9 cellular contexts compared by ENCODE assay signal in genomic region chr20:50729925-50730764, GRCh38. TPM values are rescaled to one million over a fixed set of nuclear protein-coding genes. Genes with fewer than 3 reads are reported as not detected.
DNase-seq lines count a peak whose midpoint lies in the region; ATAC-seq, FAIRE-seq and TF ChIP-seq lines count a peak whose summit lies in the region.
"Had no signal": no experiment of that assay in that cellular context is flagged by ENCODE, and none has a peak within 500 bp of the region (broad histone marks: within the 10 kb centered on the region; RNA-seq: fewer than 3 reads in every experiment).

No MANE protein-coding gene starts in this region.

- peak; percentile 1; the same call in 2 of the 3 replicates for ATAC-seq in K562
- no peak for ATAC-seq in HG03108 (IDR thresholded peaks at IDR 0.05; ENCODE audit: unreplicated experiment)
- no peak for ATAC-seq in GM18867 (IDR thresholded peaks at IDR 0.05; ENCODE audit: unreplicated experiment)

- peaks cover 7 to 15% (median 9%) of the 10 kb centered on the region in 3 donors for H3K4me1 Mint-ChIP-seq in IgD-negative memory B cell

- no peaks in the 10 kb centered on the region for H4K20me1 ChIP-seq in K562 (replicated peaks; ENCODE audit: control insufficient read depth, insufficient read depth, low read length)

- peak overlapping the region; percentile 86 for H2AFZ ChIP-seq in K562 (ENCODE audit: low read depth, low read length)

- H3K4me3 Mint-ChIP-seq in IgD-negative memory B cell = peak overlapping the region; percentile 79 to 95 (median 91)

- intact Hi-C loops in K562 (cut with micrococcal nuclease) = loop anchor here (5.0 kb wide), 1 partner anchor 38 kb away; the partner anchor contains the start of gene RIPOR3

- H3K9me3 ChIP-seq in K562 (replicated peaks; ENCODE audit: control insufficient read depth, insufficient read depth, low read depth, low read length) (no peaks in the 10 kb centered on the region), suprapubic skin (no peaks in the 10 kb centered on the region)

- no peak for TF ChIP-seq RAD21 in K562 (CRISPR knock-in tag; conservative IDR thresholded peaks at IDR 0.05 in 1 of 2, IDR thresholded peaks at IDR 0.05 in 1 of 2)

- CTCF ChIA-PET in K562 (lab: Yijun Ruan, JAX; ENCODE audit: low intra/inter-chr PET ratio) = no interaction called here

- peak in 2 of 4 experiments; percentile 25 to 47 for DNase-seq in K562 (ENCODE audit: extremely low read depth in 1 of 4, low spot score in 3 of 4)
- DNase-seq in suprapubic skin (ENCODE audit: low spot score in 2 of 2) = no peak
- no peak for DNase-seq in GM20000 (ENCODE audit: low spot score)

- in situ Hi-C loops in K562 (cut with MboI) = loop anchor here (10.0 kb wide), 1 partner anchor 245 kb away; no protein-coding TSS in a partner anchor

- H3K27me3 Mint-ChIP-seq in IgD-negative memory B cell = no peaks in the 10 kb centered on the region

- peak overlapping the region; percentile 76 to 86 (median 81) for H3K27ac Mint-ChIP-seq in IgD-negative memory B cell

- POLR2A ChIA-PET in K562 (lab: Yijun Ruan, JAX) = interaction anchor here (0.6 to 4.2 kb wide), 4 partner anchors 12 to 205 kb away, joined by 3 to 21 read pairs (median 5); no protein-coding TSS in a partner anchor

- peak overlapping the region; percentile 89 for H3K4me3 ChIP-seq in K562
- peak overlapping the region; percentile 94 for H3K4me3 ChIP-seq in suprapubic skin

- H3K9me1 ChIP-seq in K562 (ENCODE audit: control insufficient read depth, insufficient read depth, low read length) = no peaks in the 10 kb centered on the region

- TF ChIP-seq CTCF in C4-2B (conservative IDR thresholded peaks at IDR 0.05) (no peak), K562 (IDR thresholded peaks at IDR 0.05 in 2 of 3, conservative IDR thresholded peaks at IDR 0.05 in 1 of 3; ENCODE audit: insufficient read depth in 2 of 3, low read depth in 1 of 3, low read length in 3 of 3) (no peak), suprapubic skin (IDR thresholded peaks at IDR 0.05) (no peak), GM20000 (IDR thresholded peaks at IDR 0.05; ENCODE audit: extremely low read depth, missing control alignments) (no peak)

- H3K27me3 ChIP-seq in K562 (ENCODE audit: control insufficient read depth in 2 of 2, insufficient read depth in 2 of 2, low read length in 2 of 2) (no peaks in the 10 kb centered on the region), layer of hippocampus (ENCODE audit: control insufficient read depth, insufficient read depth, low read length) (no peaks in the 10 kb centered on the region), suprapubic skin (no peaks in the 10 kb centered on the region)

- H3K9ac ChIP-seq in K562 (ENCODE audit: insufficient read depth in 1 of 2, low read depth in 2 of 2, low read length in 2 of 2) = peak overlapping the region; percentile 50 to 69

- H3K4me2 ChIP-seq in K562 (ENCODE audit: insufficient read depth, low read length) = peak overlapping the region; percentile 76

- 30% methylated on average over 19 of the region's 21 CpGs for WGBS in K562 (ENCODE audit: insufficient coverage, low coverage, missing lambda C conversion rate)
- 32% methylated on average over 21 of the region's 21 CpGs for WGBS in suprapubic skin

- TSS peak; percentile 95 for BruUV-seq in K562 (replicated peaks; lab: Mats Ljungman, UMichigan)

- TF ChIP-seq EP300 in K562 (IDR thresholded peaks at IDR 0.05; ENCODE audit: low read length) = no peak
- TF ChIP-seq EP300 in suprapubic skin (IDR thresholded peaks at IDR 0.05) = no peak

- H3K4me1 ChIP-seq in K562 (replicated peaks in 1 of 2; ENCODE audit: control insufficient read depth in 2 of 2, insufficient read depth in 2 of 2, low read length in 2 of 2) (peaks cover 35 to 48% of the 10 kb centered on the region in 2 experiments), suprapubic skin (peaks cover 40% of the 10 kb centered on the region)

- no peaks in the 10 kb centered on the region for H3K9me3 Mint-ChIP-seq in IgD-negative memory B cell

- TF ChIP-seq POLR2A in K562 (conservative IDR thresholded peaks at IDR 0.05) = no peak
- no peak for TF ChIP-seq POLR2A in suprapubic skin (IDR thresholded peaks at IDR 0.05)

- H3K79me2 ChIP-seq in K562 (ENCODE audit: control insufficient read depth, insufficient read depth, low read length) = peaks cover 39% of the 10 kb centered on the region

- H3K27ac ChIP-seq in C4-2B = peak overlapping the region; percentile 77
- peak overlapping the region; percentile 64 for H3K27ac ChIP-seq in K562 (ENCODE audit: extremely low read depth, low read depth, low read length)
- H3K27ac ChIP-seq in layer of hippocampus (ENCODE audit: low read depth, low read length) = peak overlapping the region; percentile 49
- peak overlapping the region; percentile 76 for H3K27ac ChIP-seq in suprapubic skin

- H3K36me3 Mint-ChIP-seq in IgD-negative memory B cell = peaks cover 2% of the 10 kb centered on the region

- peaks cover 8% of the 10 kb centered on the region; the same call in 1 of the 3 replicates for H3K36me3 ChIP-seq in K562 (ENCODE audit: control insufficient read depth, insufficient read depth, low read length)
- no peaks in the 10 kb centered on the region for H3K36me3 ChIP-seq in suprapubic skin

- FAIRE-seq in K562 (lab: Jason Lieb, UNC) = no peak

TF ChIP-seq in K562, 482 proteins besides CTCF, POLR2A, EP300 and RAD21 (continues in another document):
- no peak for TF ChIP-seq IRF9 (tag; IDR thresholded peaks at IDR 0.05)
- no peak for TF ChIP-seq ZNF224 (CRISPR knock-in tag; IDR thresholded peaks at IDR 0.05)
- no peak for TF ChIP-seq SAP30 (IDR thresholded peaks at IDR 0.05; ENCODE audit: borderline replicate concordance, insufficient read depth, low read depth, low read length, poor library complexity, severe bottlenecking)
- TF ChIP-seq ZNF408 (CRISPR knock-in tag; IDR thresholded peaks at IDR 0.05; ENCODE audit: low read depth) = no peak
- no peak for TF ChIP-seq NEUROD1 (IDR thresholded peaks at IDR 0.05; ENCODE audit: borderline replicate concordance, low read depth, low read length, partially characterized antibody)
- 0 out of 2 replicates have a peak, but pooled peaks have one; percentile 51 for TF ChIP-seq ZFX (CRISPR knock-in tag; IDR thresholded peaks at IDR 0.05)
- TF ChIP-seq FOSL1 (tag; conservative IDR thresholded peaks at IDR 0.05) = no peak

RNA-seq across cellular contexts. Expression of gene PARD6B, which starts 1.2 kb away (rescaled TPM):
- polyA plus RNA-seq in IgD-negative memory B cell = 0.70 TPM
- 9.8 and 24.9 TPM in 2 replicates for total RNA-seq in K562 (2011; cell fraction: chromatin; rRNA removed; ENCODE audit: low replicate concordance)
- 5.3 and 6.2 TPM in 2 replicates for total RNA-seq in K562 (2011; cell fraction: nucleolus; rRNA removed)
- 12.7 and 15.3 TPM in 2 replicates for total RNA-seq in K562 (2011; cell fraction: nucleoplasm; rRNA removed)
- total RNA-seq in K562 (2014; rRNA removed) = 5.5 and 5.9 TPM in 2 replicates
- total RNA-seq in K562 (2014; rRNA removed; fragmentation: Illumina TruSeq; extraction: Trizol) = 10.4 and 12.7 TPM in 2 replicates
- 9.0 and 9.8 TPM in 2 replicates for total RNA-seq in K562 (2015; rRNA removed; fragmentation: Illumina TruSeq; extraction: Trizol)
- total RNA-seq in K562 (2021) = 12.0 and 12.3 TPM in 2 replicates
- polyA plus RNA-seq in K562 (2011; rRNA removed) = 4.5 and 5.3 TPM in 2 replicates
- 1.5 and 2.7 TPM in 2 replicates for polyA plus RNA-seq in K562 (2011; cell fraction: cytosol; rRNA removed)
- polyA plus RNA-seq in K562 (2011; cell fraction: nucleus; rRNA removed) = 1.9 and 2.6 TPM in 2 replicates
- polyA plus RNA-seq in K562 (2012) = 0.96 and 1.2 TPM in 2 replicates
- polyA plus RNA-seq in K562 (2014; fragmentation: Illumina TruSeq; extraction: Trizol) = 1.7 and 2.5 TPM in 2 replicates
- 1 to 10 TPM; 2.7 to 7.4 TPM for polyA plus RNA-seq in K562 (2014; fragmentation: Nextera tagmentation; extraction: Ambion mirVana)
- polyA plus RNA-seq in K562 (2014; rRNA removed) = 2.5 and 2.6 TPM in 2 replicates
- polyA minus RNA-seq in K562 (2011; rRNA and poly(A)+ RNA removed) = 10.1 and 10.3 TPM in 2 replicates
- 5.6 and 5.7 TPM in 2 replicates for polyA minus RNA-seq in K562 (2011; cell fraction: cytosol; rRNA and poly(A)+ RNA removed)
- 2.2 and 3.1 TPM in 2 replicates for polyA minus RNA-seq in K562 (2011; cell fraction: nucleus; rRNA and poly(A)+ RNA removed)
- 10 to 100 TPM in 1 of 4 donors, 1 to 10 TPM in 3; 7.6 to 10.3 (median 8.4) TPM for total RNA-seq in suprapubic skin

RNA-seq across cellular contexts. Expression of gene RIPOR3, which starts 38.8 kb away (rescaled TPM):
- polyA plus RNA-seq in IgD-negative memory B cell (3.3 TPM), K562 (2011; rRNA removed) (48.8 and 65.1 TPM in 2 replicates), K562 (2014; fragmentation: Illumina TruSeq; extraction: Trizol) (21.4 and 23.4 TPM in 2 replicates), K562 (2014; fragmentation: Nextera tagmentation; extraction: Ambion mirVana) (1 to 10 TPM; 3.3 to 3.8 TPM), K562 (2014; rRNA removed) (62.7 and 66.4 TPM in 2 replicates)
- total RNA-seq in K562 (2011; cell fraction: chromatin; rRNA removed; ENCODE audit: low replicate concordance) = 220 and 451 TPM in 2 replicates
- 258 and 278 TPM in 2 replicates for total RNA-seq in K562 (2011; cell fraction: nucleolus; rRNA removed)
- 187 and 217 TPM in 2 replicates for total RNA-seq in K562 (2011; cell fraction: nucleoplasm; rRNA removed)
- total RNA-seq in K562 (2014; rRNA removed) (22.3 and 28.3 TPM in 2 replicates), K562 (2014; rRNA removed; fragmentation: Illumina TruSeq; extraction: Trizol) (9.2 and 15.5 TPM in 2 replicates), K562 (2015; rRNA removed; fragmentation: Illumina TruSeq; extraction: Trizol) (12.8 and 13.3 TPM in 2 replicates), K562 (2021) (43.3 and 46.1 TPM in 2 replicates), suprapubic skin (10 to 100 TPM in 1 of 4 donors, 1 to 10 TPM in 3; 3.3 to 10.1 (median 5.3) TPM)
- 23.4 and 24.4 TPM in 2 replicates for polyA plus RNA-seq in K562 (2011; cell fraction: cytosol; rRNA removed)
- 468 and 642 TPM in 2 replicates for polyA plus RNA-seq in K562 (2011; cell fraction: nucleus; rRNA removed)
- 23.3 and 29.2 TPM in 2 replicates for polyA plus RNA-seq in K562 (2012)
- 12.5 and 15.4 TPM in 2 replicates for polyA minus RNA-seq in K562 (2011; rRNA and poly(A)+ RNA removed)
- polyA minus RNA-seq in K562 (2011; cell fraction: cytosol; rRNA and poly(A)+ RNA removed) = 15.8 and 20.2 TPM in 2 replicates
- polyA minus RNA-seq in K562 (2011; cell fraction: nucleus; rRNA and poly(A)+ RNA removed) = 65.3 and 73.8 TPM in 2 replicates
- total RNA-seq: LHCN-M2 had no signal
